Comparison of ENCODE assay signal across 18 cellular contexts in genomic region chr15:48898083-48898482, GRCh38. TPM values are rescaled to one million over a fixed set of nuclear protein-coding genes. Genes with fewer than 3 reads are reported as not detected.
DNase-seq lines count a peak whose midpoint lies in the region; ATAC-seq, FAIRE-seq and TF ChIP-seq lines count a peak whose summit lies in the region.
"Had no signal": no experiment of that assay in that cellular context is flagged by ENCODE, and none has a peak within 500 bp of the region (broad histone marks: within the 10 kb centered on the region; RNA-seq: fewer than 3 reads in every experiment).

No MANE protein-coding gene starts in this region.

- H3K4me2 ChIP-seq in astrocyte (ENCODE audit: low read length), result peak overlapping the region; percentile 83
- H3K4me2 ChIP-seq: A549, PC-9 had no signal

- POLR2A ChIA-PET in activated naive CD8-positive, alpha-beta T cell treated with anti-CD3 and anti-CD28 coated beads, Interleukin-2, amount 10 ng/mL, durations not matched to agents 7 days and 5 days (lab: Charles Lee), result no interaction called here

- H3K4me1 ChIP-seq in astrocyte (ENCODE audit: insufficient read depth, low read length) (peaks cover 11% of the 10 kb centered on the region), muscle layer of duodenum (ENCODE audit: control insufficient read depth in 1 of 2, insufficient read depth in 2 of 2, low read length in 2 of 2) (no peaks in the 10 kb centered on the region), tibial nerve (peaks cover 0 to 44% (median 10%) of the 10 kb centered on the region in 4 donors)
- H3K4me1 ChIP-seq: A549, psoas muscle had no signal

- no peak for ATAC-seq in activated naive CD8-positive, alpha-beta T cell treated with anti-CD3 and anti-CD28 coated beads, Interleukin-2, amount 10 ng/mL, durations not matched to agents 7 days and 5 days (ENCODE audit: low read depth)
- no peak for ATAC-seq in HG03108 (IDR thresholded peaks at IDR 0.05; ENCODE audit: unreplicated experiment)
- ATAC-seq: A549; activated CD4-positive, alpha-beta T cell treated with anti-CD3 and anti-CD28 coated beads for 36 hours; activated T-cell treated with anti-CD3 and anti-CD28 coated beads, Interleukin-2, amount 50 U/mL, for 72 hours; mucosa of descending colon; psoas muscle had no signal

- no peaks in the 10 kb centered on the region for H3K79me2 ChIP-seq in astrocyte (ENCODE audit: insufficient read depth, low read length)

- peak overlapping the region; percentile 6 for H2AFZ ChIP-seq in astrocyte (ENCODE audit: low read depth, low read length)
- H2AFZ ChIP-seq: PC-9 had no signal

- no peak for TF ChIP-seq EP300 in tibial nerve (IDR thresholded peaks at IDR 0.05)

- H3K36me3 ChIP-seq in astrocyte (ENCODE audit: insufficient read depth, low read length), result no peaks in the 10 kb centered on the region
- peaks cover 0 to 4% of the 10 kb centered on the region in 2 donors for H3K36me3 ChIP-seq in muscle layer of duodenum (ENCODE audit: control insufficient read depth in 1 of 2, insufficient read depth in 2 of 2, low read length in 2 of 2)
- no peaks in the 10 kb centered on the region for H3K36me3 ChIP-seq in tibial nerve

- no peaks in the 10 kb centered on the region for H3K27me3 ChIP-seq in astrocyte (ENCODE audit: insufficient read depth, low read length)
- H3K27me3 ChIP-seq in muscle layer of duodenum (ENCODE audit: low read depth, low read length), result no peaks in the 10 kb centered on the region
- H3K27me3 ChIP-seq in tibial nerve, result no peaks in the 10 kb centered on the region

- no peaks in the 10 kb centered on the region for H3K36me3 Mint-ChIP-seq in activated naive CD8-positive, alpha-beta T cell treated with anti-CD3 and anti-CD28 coated beads, Interleukin-2, amount 10 ng/mL, durations not matched to agents 7 days and 5 days
- H3K36me3 Mint-ChIP-seq in activated naive CD8-positive, alpha-beta T cell treated with anti-CD3 and anti-CD28 coated beads for 36 hours, result no peaks in the 10 kb centered on the region
- H3K36me3 Mint-ChIP-seq in astrocyte (ENCODE audit: low read depth, unreplicated experiment), result no peaks in the 10 kb centered on the region
- H3K36me3 Mint-ChIP-seq: CD8-positive, alpha-beta memory T cell had no signal

- TF ChIP-seq POLR2A in tibial nerve (IDR thresholded peaks at IDR 0.05), result no peak

- H3K9me3 Mint-ChIP-seq in activated naive CD8-positive, alpha-beta T cell treated with anti-CD3 and anti-CD28 coated beads, Interleukin-2, amount 10 ng/mL, durations not matched to agents 7 days and 5 days, result no peaks in the 10 kb centered on the region
- no peaks in the 10 kb centered on the region for H3K9me3 Mint-ChIP-seq in activated naive CD8-positive, alpha-beta T cell treated with anti-CD3 and anti-CD28 coated beads for 36 hours
- no peaks in the 10 kb centered on the region for H3K9me3 Mint-ChIP-seq in astrocyte (ENCODE audit: unreplicated experiment)
- H3K9me3 Mint-ChIP-seq: activated T-cell treated with anti-CD3 and anti-CD28 coated beads, Interleukin-2, amount 50 U/mL, for 72 hours; CD8-positive, alpha-beta memory T cell had no signal

- H3K4me3 ChIP-seq in astrocyte (ENCODE audit: insufficient read depth, low read depth, low read length) (no peak overlapping the region), muscle layer of duodenum (ENCODE audit: low read depth in 1 of 2, low read length in 2 of 2) (peak overlapping the region in 1 of 2 donors; percentile 21), tibial nerve (peak overlapping the region; percentile 21 to 49 (median 26))
- H3K4me3 ChIP-seq: A549, mucosa of descending colon, PC-9, psoas muscle had no signal

- H3K4me1 Mint-ChIP-seq in activated naive CD8-positive, alpha-beta T cell treated with anti-CD3 and anti-CD28 coated beads, Interleukin-2, amount 10 ng/mL, durations not matched to agents 7 days and 5 days, result peaks cover 5% of the 10 kb centered on the region
- H3K4me1 Mint-ChIP-seq in activated naive CD8-positive, alpha-beta T cell treated with anti-CD3 and anti-CD28 coated beads for 36 hours, result peaks cover 22% of the 10 kb centered on the region
- H3K4me1 Mint-ChIP-seq in astrocyte (ENCODE audit: low read depth, unreplicated experiment), result peaks cover 14% of the 10 kb centered on the region

- H3K9ac ChIP-seq in astrocyte (ENCODE audit: low read length), result no peak overlapping the region

- H3K27ac ChIP-seq in astrocyte (ENCODE audit: low read depth, low read length) (no peak overlapping the region), muscle layer of duodenum (ENCODE audit: low read length) (peak overlapping the region; percentile 2), tibial nerve (peak overlapping the region; percentile 68 to 98 (median 88))
- H3K27ac ChIP-seq: A549, PC-9, psoas muscle had no signal

- peaks cover 23% of the 10 kb centered on the region for H3K27me3 Mint-ChIP-seq in activated naive CD8-positive, alpha-beta T cell treated with anti-CD3 and anti-CD28 coated beads, Interleukin-2, amount 10 ng/mL, durations not matched to agents 7 days and 5 days
- H3K27me3 Mint-ChIP-seq in activated naive CD8-positive, alpha-beta T cell treated with anti-CD3 and anti-CD28 coated beads for 36 hours, result peaks cover 47% of the 10 kb centered on the region
- H3K27me3 Mint-ChIP-seq in astrocyte (ENCODE audit: low read depth, unreplicated experiment), result no peaks in the 10 kb centered on the region

- FAIRE-seq in astrocyte (lab: Jason Lieb, UNC), result no peak
- FAIRE-seq: A549 had no signal

- 22 to 34% methylated on average over 4 of the region's 4 CpGs for WGBS in tibial nerve, 2 donors

- H3K4me3 Mint-ChIP-seq in activated naive CD8-positive, alpha-beta T cell treated with anti-CD3 and anti-CD28 coated beads, Interleukin-2, amount 10 ng/mL, durations not matched to agents 7 days and 5 days, result peak overlapping the region; percentile 3
- no peak overlapping the region for H3K4me3 Mint-ChIP-seq in activated naive CD8-positive, alpha-beta T cell treated with anti-CD3 and anti-CD28 coated beads for 36 hours
- H3K4me3 Mint-ChIP-seq in astrocyte (ENCODE audit: unreplicated experiment), result no peak overlapping the region
- H3K4me3 Mint-ChIP-seq: activated CD4-positive, alpha-beta T cell treated with anti-CD3 and anti-CD28 coated beads for 36 hours; CD8-positive, alpha-beta memory T cell had no signal

- TF ChIP-seq CTCF in astrocyte (IDR thresholded peaks at IDR 0.05; ENCODE audit: insufficient read depth, low read depth, low read length) (no peak), tibial nerve (IDR thresholded peaks at IDR 0.05) (no peak)

- no peaks in the 10 kb centered on the region for H4K20me1 ChIP-seq in astrocyte (ENCODE audit: insufficient read depth, low read length)

- H3K9me3 ChIP-seq in astrocyte (ENCODE audit: insufficient read depth, low read depth, low read length), result no peaks in the 10 kb centered on the region
- H3K9me3 ChIP-seq in muscle layer of duodenum (ENCODE audit: control insufficient read depth in 1 of 2, low read length in 2 of 2), result no peaks in the 10 kb centered on the region
- no peaks in the 10 kb centered on the region for H3K9me3 ChIP-seq in tibial nerve
- H3K9me3 ChIP-seq: A549, mucosa of descending colon, psoas muscle had no signal

- H3K27ac Mint-ChIP-seq in activated naive CD8-positive, alpha-beta T cell treated with anti-CD3 and anti-CD28 coated beads, Interleukin-2, amount 10 ng/mL, durations not matched to agents 7 days and 5 days, result no peak overlapping the region
- no peak overlapping the region for H3K27ac Mint-ChIP-seq in activated naive CD8-positive, alpha-beta T cell treated with anti-CD3 and anti-CD28 coated beads for 36 hours
- no peak overlapping the region for H3K27ac Mint-ChIP-seq in astrocyte (ENCODE audit: unreplicated experiment)
- H3K27ac Mint-ChIP-seq: activated CD4-positive, alpha-beta T cell treated with anti-CD3 and anti-CD28 coated beads for 36 hours; activated T-cell treated with anti-CD3 and anti-CD28 coated beads, Interleukin-2, amount 50 U/mL, for 72 hours had no signal

- no peak for DNase-seq in activated naive CD8-positive, alpha-beta T cell treated with anti-CD3 and anti-CD28 coated beads, Interleukin-2, amount 10 ng/mL, durations not matched to agents 7 days and 5 days
- DNase-seq in activated naive CD8-positive, alpha-beta T cell treated with anti-CD3 and anti-CD28 coated beads for 36 hours, result no peak
- DNase-seq in astrocyte (ENCODE audit: low read depth) (no peak), tibial nerve (ENCODE audit: low spot score in 2 of 2) (no peak), AG20443 (ENCODE audit: low spot score) (no peak), dedifferentiated amniotic fluid mesenchymal stem cell (ENCODE audit: extremely low spot score) (no peak)
- DNase-seq: activated CD4-positive, alpha-beta T cell treated with anti-CD3 and anti-CD28 coated beads for 36 hours; activated T-cell treated with anti-CD3 and anti-CD28 coated beads, Interleukin-2, amount 50 U/mL, for 72 hours; CD8-positive, alpha-beta memory T cell; mucosa of descending colon; NCI-H1048; NCI-H226; PC-9; psoas muscle; stimulated activated CD4-positive, alpha-beta T cell treated with anti-CD3 and anti-CD28 coated beads, Interleukin-2, amount 100 ng/mL, for 24 hours had no signal

RNA-seq across cellular contexts. Expression of gene EID1, which starts 20.1 kb away (rescaled TPM):
- 10 to 100 TPM; 84.8 to 85.0 TPM for total RNA-seq in activated naive CD8-positive, alpha-beta T cell treated with anti-CD3 and anti-CD28 coated beads, Interleukin-2, amount 10 ng/mL, durations not matched to agents 7 days and 5 days
- 100 to 1,000 TPM; 100 to 103 TPM for total RNA-seq in activated naive CD8-positive, alpha-beta T cell treated with anti-CD3 and anti-CD28 coated beads for 36 hours
- total RNA-seq in astrocyte (165 and 166 TPM in 2 replicates), tibial nerve (100 to 1,000 TPM; 242 to 458 (median 311) TPM)
